32 cellular contexts compared by ENCODE assay signal in the genomic region with DNA sequence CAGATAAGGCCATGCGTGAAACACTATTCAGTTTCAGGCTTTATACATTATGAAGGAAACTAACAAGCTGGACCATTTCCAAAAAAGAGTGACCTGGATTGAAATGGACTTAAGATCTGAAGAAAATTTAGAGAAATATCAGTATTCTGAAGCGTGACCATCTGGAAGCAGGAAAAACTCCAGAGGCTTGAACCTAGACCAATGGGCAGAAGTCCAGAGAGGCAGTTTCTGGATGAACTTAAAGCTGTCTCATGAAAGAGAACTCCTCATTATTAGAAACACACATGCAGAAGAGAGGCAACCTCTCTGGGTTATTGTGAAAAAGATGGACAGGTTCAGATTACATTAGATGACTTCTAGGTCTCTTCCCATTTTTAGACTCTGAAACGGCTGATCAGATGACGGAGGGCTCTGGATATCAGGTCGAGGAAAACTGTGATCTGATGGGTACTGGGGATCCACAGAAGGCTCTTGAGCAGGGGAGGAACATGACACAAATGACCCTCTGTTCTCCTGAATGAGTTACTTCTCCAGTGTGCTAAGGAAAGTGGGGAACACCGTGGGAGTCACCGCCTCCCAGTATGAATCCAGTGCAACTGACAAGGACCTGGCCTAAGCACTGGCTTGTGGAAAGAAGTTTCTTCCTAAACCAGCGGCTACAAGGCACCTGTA.
DNase-seq lines count a peak whose midpoint lies in the region; ATAC-seq, FAIRE-seq and TF ChIP-seq lines count a peak whose summit lies in the region.
"Had no signal": no experiment of that assay in that cellular context is flagged by ENCODE, and none has a peak within 500 bp of the region (broad histone marks: within the 10 kb centered on the region; RNA-seq: fewer than 3 reads in every experiment).

No MANE protein-coding gene starts in this region.

- H3K14ac ChIP-seq in H1 (ENCODE audit: insufficient read length): no peak overlapping the region

- H4K20me1 ChIP-seq in H1 (replicated peaks in 1 of 2; ENCODE audit: control insufficient read depth in 1 of 2, insufficient read depth in 2 of 2, low read length in 2 of 2): peaks cover 2 to 10% of the 10 kb centered on the region in 2 experiments

- no peak overlapping the region; the same call in 1 of the 2 replicates for H2BK5ac ChIP-seq in H1 (ENCODE audit: low read depth, low read length)

- H3K27ac Mint-ChIP-seq in WTC11 (peak overlapping the region; percentile 26; the same call in 1 of the 2 replicates), nephron progenitor cell (peak overlapping the region; percentile 8)
- H3K27ac Mint-ChIP-seq: activated naive CD8-positive, alpha-beta T cell treated with anti-CD3 and anti-CD28 coated beads for 36 hours; activated T-cell treated with anti-CD3 and anti-CD28 coated beads, Interleukin-2, amount 50 U/mL, for 24 hours; stimulated activated naive CD8-positive, alpha-beta T cell treated with anti-CD3 and anti-CD28 coated beads, Interleukin-15, Interleukin-2, amounts not matched to agents 100 ng/mL and 50 ng/mL, for 24 hours had no signal

- intact Hi-C loops in gastrocnemius medialis (cut with DNase I; ENCODE audit: low total_unique reads): no loop called here

- no peaks in the 10 kb centered on the region for H3K23me2 ChIP-seq in H1 (ENCODE audit: low read depth, low read length)

- no peak overlapping the region for H3K4me3 Mint-ChIP-seq in WTC11
- H3K4me3 Mint-ChIP-seq in nephron progenitor cell: no peak overlapping the region
- H3K4me3 Mint-ChIP-seq: activated naive CD8-positive, alpha-beta T cell treated with anti-CD3 and anti-CD28 coated beads for 36 hours; activated T-cell treated with anti-CD3 and anti-CD28 coated beads, Interleukin-2, amount 50 U/mL, for 24 hours; immature natural killer cell; stimulated activated naive CD8-positive, alpha-beta T cell treated with anti-CD3 and anti-CD28 coated beads, Interleukin-15, Interleukin-2, amounts not matched to agents 100 ng/mL and 50 ng/mL, for 24 hours had no signal

- CTCF ChIA-PET in WTC11 (lab: Charles Lee) (interaction anchor here (0.7 kb wide), 1 partner anchor 147 kb away, joined by 3 read pairs; no protein-coding TSS in a partner anchor), H1 (lab: Charles Lee; ENCODE audit: partially characterized antibody) (interaction anchor here (0.6 to 1.3 kb wide), 2 partner anchors 105 to 154 kb away, joined by 4 to 5 read pairs; no protein-coding TSS in a partner anchor)

- H2BK120ac ChIP-seq in H1 (replicated peaks; ENCODE audit: low read depth, low read length): no peak overlapping the region

- 90% methylated on average over 8 of the region's 8 CpGs; no CpG with 5 or more reads in 1 of the 2 experiments for WGBS in H1 (ENCODE audit: extremely low coverage in 1 of 2, insufficient coverage in 1 of 2, insufficient read length in 1 of 2, insufficient replicate concordance in 2 of 2, low coverage in 1 of 2, low lambda C conversion rate in 2 of 2, missing lambda C conversion rate in 1 of 2), 2 experiments

- H3K9me3 ChIP-seq in H1 (ENCODE audit: insufficient read depth in 2 of 2, low read depth in 1 of 2, low read length in 1 of 2) (no peaks in the 10 kb centered on the region), gastrocnemius medialis (no peaks in the 10 kb centered on the region)
- H3K9me3 ChIP-seq: ascending aorta, esophagus muscularis mucosa, HAP-1, prostate gland, right lobe of liver, SJSA1, tibial artery had no signal

- H3K27me3 ChIP-seq in H1 (replicated peaks in 1 of 4; ENCODE audit: control insufficient read depth in 3 of 4, extremely low read depth in 1 of 4, insufficient read depth in 3 of 4, low read length in 3 of 4) (no peaks in the 10 kb centered on the region), gastrocnemius medialis (no peaks in the 10 kb centered on the region)
- H3K27me3 ChIP-seq: ascending aorta, esophagus muscularis mucosa, right lobe of liver, SJSA1, tibial artery had no signal

- 0 out of 2 replicates have a peak overlapping the region, but pooled peaks have one; percentile 8 for H4K8ac ChIP-seq in H1 (ENCODE audit: extremely low read depth, insufficient read depth, low read length)

- H4K5ac ChIP-seq in H1 (ENCODE audit: insufficient read length, low read depth, low read length): no peak overlapping the region

- no peak overlapping the region for H3K18ac ChIP-seq in H1 (ENCODE audit: extremely low read depth, low read length)

- peaks cover 0 to 29% of the 10 kb centered on the region in 2 experiments; a peak in 3 of 4 replicates for H3K79me2 ChIP-seq in H1 (ENCODE audit: control insufficient read depth in 1 of 2, insufficient read depth in 2 of 2, low read length in 2 of 2)

- H3K79me1 ChIP-seq in H1 (ENCODE audit: low read depth, low read length): peaks cover 6% of the 10 kb centered on the region

- H2BK20ac ChIP-seq in H1 (ENCODE audit: low read length): no peak overlapping the region

- H3K56ac ChIP-seq in H1 (replicated peaks; ENCODE audit: insufficient read length, low read depth, low read length): no peak overlapping the region

- no peak overlapping the region for H2AFZ ChIP-seq in H1 (ENCODE audit: low read length)

- DNase-seq in WTC11 (ENCODE audit: low spot score) (no peak), H1 (ENCODE audit: low read depth in 1 of 2, low spot score in 2 of 2) (no peak), nephron progenitor cell (no peak), gastrocnemius medialis (no peak), T-helper 2 cell (no peak), GM20000 (ENCODE audit: low spot score) (no peak), NCI-H146 (lab: John Stamatoyannopoulos, UW) (no peak)
- DNase-seq: activated CD4-positive, alpha-beta T cell treated with anti-CD3 and anti-CD28 coated beads, Interleukin-2, amount 50 U/mL, for 1 hour; activated effector memory CD4-positive, alpha-beta T cell treated with anti-CD3 and anti-CD28 coated beads, Interleukin-2, amount 50 U/mL, for 16 hours; activated naive CD8-positive, alpha-beta T cell treated with anti-CD3 and anti-CD28 coated beads for 36 hours; activated T-cell treated with anti-CD3 and anti-CD28 coated beads, Interleukin-2, amount 50 U/mL, for 24 hours; C1 segment of cervical spinal cord; central memory CD4-positive, alpha-beta T cell; dermis blood vessel endothelial cell; DMS153; immature natural killer cell; Karpas-422; left colon; NCI-H1436; NCI-H82; right lobe of liver; RPMI8226; stimulated activated CD8-positive, alpha-beta memory T cell treated with anti-CD3 and anti-CD28 coated beads, Interleukin-4, amount 100 ng/mL, for 48 hours; tibial artery had no signal

- FAIRE-seq in H1 (lab: Jason Lieb, UNC): no peak
- FAIRE-seq: endometrium had no signal

- no peak overlapping the region for H2BK12ac ChIP-seq in H1 (ENCODE audit: low read depth, low read length)

- H3K23ac ChIP-seq in H1 (ENCODE audit: insufficient read length): no peak overlapping the region

- H3K27me3 Mint-ChIP-seq in WTC11 (ENCODE audit: low read depth) (no peaks in the 10 kb centered on the region), nephron progenitor cell (ENCODE audit: low read depth, poor library complexity) (peaks cover 2% of the 10 kb centered on the region)
- H3K27me3 Mint-ChIP-seq: activated naive CD8-positive, alpha-beta T cell treated with anti-CD3 and anti-CD28 coated beads for 36 hours; activated T-cell treated with anti-CD3 and anti-CD28 coated beads, Interleukin-2, amount 50 U/mL, for 24 hours; stimulated activated naive CD8-positive, alpha-beta T cell treated with anti-CD3 and anti-CD28 coated beads, Interleukin-15, Interleukin-2, amounts not matched to agents 100 ng/mL and 50 ng/mL, for 24 hours had no signal

- H3K4me3 ChIP-seq in H1 (ENCODE audit: extremely low read depth in 1 of 4, insufficient read depth in 2 of 4, low read depth in 3 of 4, low read length in 4 of 4) (no peak overlapping the region), gastrocnemius medialis (no peak overlapping the region)
- H3K4me3 ChIP-seq: ascending aorta, esophagus muscularis mucosa, HAP-1, prostate gland, right lobe of liver, SJSA1, tibial artery had no signal

- no peak overlapping the region for H4K91ac ChIP-seq in H1 (replicated peaks; ENCODE audit: insufficient read length, low read length)

- H3K9me3 Mint-ChIP-seq in WTC11: no peaks in the 10 kb centered on the region
- no peaks in the 10 kb centered on the region for H3K9me3 Mint-ChIP-seq in nephron progenitor cell
- H3K9me3 Mint-ChIP-seq: activated naive CD8-positive, alpha-beta T cell treated with anti-CD3 and anti-CD28 coated beads for 36 hours; activated T-cell treated with anti-CD3 and anti-CD28 coated beads, Interleukin-2, amount 50 U/mL, for 24 hours; immature natural killer cell; stimulated activated naive CD8-positive, alpha-beta T cell treated with anti-CD3 and anti-CD28 coated beads, Interleukin-15, Interleukin-2, amounts not matched to agents 100 ng/mL and 50 ng/mL, for 24 hours had no signal

- no peak overlapping the region for H3K4me2 ChIP-seq in H1 (ENCODE audit: insufficient read depth in 1 of 2, low read depth in 2 of 2, low read length in 2 of 2)

- TF ChIP-seq POLR2A in H1 (IDR thresholded peaks at IDR 0.05; ENCODE audit: control extremely low read depth in 1 of 2, low read depth in 2 of 2, low read length in 2 of 2): no peak
- TF ChIP-seq POLR2A in gastrocnemius medialis (IDR thresholded peaks at IDR 0.05): no peak

- peaks cover 18% of the 10 kb centered on the region for H3K4me1 Mint-ChIP-seq in WTC11
- peaks cover 19% of the 10 kb centered on the region for H3K4me1 Mint-ChIP-seq in nephron progenitor cell
- H3K4me1 Mint-ChIP-seq: activated naive CD8-positive, alpha-beta T cell treated with anti-CD3 and anti-CD28 coated beads for 36 hours; immature natural killer cell had no signal

- POLR2A ChIA-PET in WTC11 (lab: Charles Lee) (no interaction called here), H1 (lab: Charles Lee; ENCODE audit: partially characterized antibody) (interaction anchor here (2.2 to 3.2 kb wide), 2 partner anchors 11 to 16 kb away, joined by 6 to 13 read pairs; no protein-coding TSS in a partner anchor)

- peaks cover 3 to 13% (median 5%) of the 10 kb centered on the region in 4 experiments; a peak in 5 of 7 replicates for H3K4me1 ChIP-seq in H1 (replicated peaks in 1 of 4; ENCODE audit: control insufficient read depth in 3 of 4, insufficient read depth in 4 of 4, low read length in 3 of 4)
- H3K4me1 ChIP-seq in gastrocnemius medialis: peaks cover 0 to 6% of the 10 kb centered on the region in 2 donors
- H3K4me1 ChIP-seq: HAP-1, prostate gland, SJSA1 had no signal

- ATAC-seq in WTC11: no peak
- no peak for ATAC-seq in gastrocnemius medialis
- ATAC-seq: left colon, right lobe of liver had no signal

- H3K4ac ChIP-seq in H1 (replicated peaks; ENCODE audit: insufficient read length, low read depth, low read length): no peak overlapping the region

- TF ChIP-seq CTCF in WTC11 (IDR thresholded peaks at IDR 0.05): no peak
- TF ChIP-seq CTCF in H1 (IDR thresholded peaks at IDR 0.05; ENCODE audit: control extremely low read depth in 1 of 3, insufficient read depth in 1 of 3, low read depth in 1 of 3, low read length in 3 of 3): no peak
- no peak for TF ChIP-seq CTCF in nephron progenitor cell (IDR thresholded peaks at IDR 0.05)
- no peak for TF ChIP-seq CTCF in gastrocnemius medialis (IDR thresholded peaks at IDR 0.05 in 4 of 5, conservative IDR thresholded peaks at IDR 0.05 in 1 of 5)
- TF ChIP-seq CTCF in GM20000 (IDR thresholded peaks at IDR 0.05; ENCODE audit: extremely low read depth, missing control alignments): no peak

- no peak overlapping the region for H3K9ac ChIP-seq in H1 (replicated peaks in 1 of 4; ENCODE audit: extremely low read depth in 1 of 4, low read depth in 3 of 4, low read length in 3 of 4)

- TF ChIP-seq RAD21 in H1 (IDR thresholded peaks at IDR 0.05 in 1 of 2, conservative IDR thresholded peaks at IDR 0.05 in 1 of 2; ENCODE audit: low read depth in 2 of 2, low read length in 2 of 2): no peak

- TF ChIP-seq EP300 in H1 (IDR thresholded peaks at IDR 0.05; ENCODE audit: borderline replicate concordance in 1 of 2, low read depth in 2 of 2, low read length in 2 of 2): no peak

- no peak overlapping the region for H2AK5ac ChIP-seq in H1 (ENCODE audit: low read depth, low read length)

- in situ Hi-C loops in gastrocnemius medialis (cut with MboI; ENCODE audit: low sequenced_read_pairs in 4 of 4): no loop called here

- no peak overlapping the region for H3K27ac ChIP-seq in H1 (ENCODE audit: low read depth, low read length)
- no peak overlapping the region for H3K27ac ChIP-seq in gastrocnemius medialis
- H3K27ac ChIP-seq: ascending aorta, HL-60, prostate gland, right lobe of liver, SJSA1, tibial artery had no signal

- H3K36me3 ChIP-seq in H1 (ENCODE audit: control insufficient read depth in 2 of 4, insufficient read depth in 4 of 4, low read length in 3 of 4) (peaks cover 0 to 4% (median 0%) of the 10 kb centered on the region in 4 experiments; a peak in 2 of 8 replicates), gastrocnemius medialis (no peaks in the 10 kb centered on the region)
- H3K36me3 ChIP-seq: ascending aorta, esophagus muscularis mucosa, HAP-1, prostate gland, right lobe of liver, tibial artery had no signal

- H2BK15ac ChIP-seq in H1 (ENCODE audit: low read length): no peak overlapping the region

- H3K36me3 Mint-ChIP-seq in WTC11: peaks cover 11% of the 10 kb centered on the region
- H3K36me3 Mint-ChIP-seq in nephron progenitor cell (ENCODE audit: low read depth): peaks cover 7% of the 10 kb centered on the region
- H3K36me3 Mint-ChIP-seq: activated naive CD8-positive, alpha-beta T cell treated with anti-CD3 and anti-CD28 coated beads for 36 hours had no signal
